In the genomic region with DNA sequence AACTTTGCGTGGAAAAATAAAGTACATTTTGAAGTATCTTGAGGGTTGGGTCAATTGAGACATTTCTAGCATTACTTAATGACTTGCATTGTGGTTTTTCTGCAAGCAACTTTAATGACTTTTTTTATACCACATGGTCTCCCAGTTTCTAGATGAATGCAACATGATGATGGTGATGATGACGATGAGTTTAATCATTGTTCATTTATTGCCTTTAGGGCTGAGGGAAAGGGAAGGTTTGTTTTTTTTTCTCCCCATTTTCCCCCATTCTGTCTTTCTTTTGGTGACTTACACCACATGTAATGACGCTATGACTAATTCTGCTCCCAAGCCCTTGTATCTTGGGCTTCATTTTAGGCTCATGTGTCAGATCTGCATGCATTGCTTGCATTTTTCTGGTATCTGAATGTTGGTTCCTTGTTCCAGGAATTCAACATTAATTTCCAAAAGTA, we compare ENCODE assay signal across 11 cellular contexts. TPM values are rescaled to one million over a fixed set of nuclear protein-coding genes. Genes with fewer than 3 reads are reported as not detected.
DNase-seq lines count a peak whose midpoint lies in the region; ATAC-seq and TF ChIP-seq lines count a peak whose summit lies in the region.
"Had no signal": no experiment of that assay in that cellular context is flagged by ENCODE, and none has a peak within 500 bp of the region (broad histone marks: within the 10 kb centered on the region; RNA-seq: fewer than 3 reads in every experiment).

No MANE protein-coding gene starts in this region.

- peaks cover 37% of the 10 kb centered on the region for H3K4me1 ChIP-seq in RWPE2 (ENCODE audit: insufficient read depth, poor library complexity, severe bottlenecking)

- H3K4me3 Mint-ChIP-seq in natural killer cell treated with Interleukin-12 subunit alpha and Interleukin-12 subunit beta and Interleukin-15 and Interleukin-18, amount 100 ng/mL, for 72 hours = peak overlapping the region; percentile 61
- H3K4me3 Mint-ChIP-seq in natural killer cell (no peak overlapping the region), CD14-positive monocyte (no peak overlapping the region)

- no peak for DNase-seq in natural killer cell treated with Interleukin-12 subunit alpha and Interleukin-12 subunit beta and Interleukin-15 and Interleukin-18, amount 100 ng/mL, for 72 hours (ENCODE audit: low spot score)
- no peak for DNase-seq in natural killer cell
- no peak for DNase-seq in RWPE2 (ENCODE audit: low spot score)
- peak; percentile 80 for DNase-seq in fibroblast of pulmonary artery (ENCODE audit: low read depth)
- no peak for DNase-seq in NK-92 (lab: John Stamatoyannopoulos, UW; ENCODE audit: unreplicated experiment)
- DNase-seq in iPS-NIHi11 (ENCODE audit: low spot score) = no peak
- DNase-seq in CD14-positive monocyte (ENCODE audit: low spot score) = no peak
- DNase-seq: COR-L47, H7, NCI-H345 had no signal

- no peak overlapping the region for H3K4me3 ChIP-seq in RWPE2 (ENCODE audit: severe bottlenecking)
- no peak overlapping the region for H3K4me3 ChIP-seq in fibroblast of pulmonary artery (replicated peaks; ENCODE audit: low read depth, low read length)

- peak; percentile 85 to 90 for ATAC-seq in natural killer cell treated with Interleukin-12 subunit alpha and Interleukin-12 subunit beta and Interleukin-15 and Interleukin-18, amount 100 ng/mL, for 72 hours
- no peak for ATAC-seq in natural killer cell
- peak; percentile 88 for ATAC-seq in RWPE2 (ENCODE audit: low read depth)
- ATAC-seq in GM19035 (IDR thresholded peaks at IDR 0.05; ENCODE audit: unreplicated experiment) = no peak

- no peak for TF ChIP-seq CTCF in natural killer cell (IDR thresholded peaks at IDR 0.05)
- no peak for TF ChIP-seq CTCF in RWPE2 (IDR thresholded peaks at IDR 0.05; ENCODE audit: poor library complexity, severe bottlenecking)
- TF ChIP-seq CTCF in fibroblast of pulmonary artery (IDR thresholded peaks at IDR 0.05; ENCODE audit: low read length, missing control alignments) = no peak
- TF ChIP-seq CTCF in CD14-positive monocyte (IDR thresholded peaks at IDR 0.05) = no peak

- H3K9me3 Mint-ChIP-seq in natural killer cell treated with Interleukin-12 subunit alpha and Interleukin-12 subunit beta and Interleukin-15 and Interleukin-18, amount 100 ng/mL, for 72 hours = no peaks in the 10 kb centered on the region
- H3K9me3 Mint-ChIP-seq in natural killer cell = no peaks in the 10 kb centered on the region
- no peaks in the 10 kb centered on the region for H3K9me3 Mint-ChIP-seq in CD14-positive monocyte

- no peaks in the 10 kb centered on the region for H3K27me3 Mint-ChIP-seq in natural killer cell treated with Interleukin-12 subunit alpha and Interleukin-12 subunit beta and Interleukin-15 and Interleukin-18, amount 100 ng/mL, for 72 hours
- H3K27me3 Mint-ChIP-seq in natural killer cell (ENCODE audit: low read depth in 2 of 2) (no peaks in the 10 kb centered on the region), CD14-positive monocyte (ENCODE audit: low read depth in 3 of 3) (peaks cover 0 to 3% (median 0%) of the 10 kb centered on the region in 3 donors)

- H3K27ac ChIP-seq in RWPE2 (ENCODE audit: poor library complexity, severe bottlenecking) = peak overlapping the region; percentile 90

- peaks cover 16 to 28% of the 10 kb centered on the region in 2 donors for H3K4me1 Mint-ChIP-seq in natural killer cell treated with Interleukin-12 subunit alpha and Interleukin-12 subunit beta and Interleukin-15 and Interleukin-18, amount 100 ng/mL, for 72 hours (ENCODE audit: low read depth in 2 of 2)
- H3K4me1 Mint-ChIP-seq in natural killer cell (peaks cover 6 to 8% of the 10 kb centered on the region in 2 donors), CD14-positive monocyte (no peaks in the 10 kb centered on the region)

- peaks cover 10% of the 10 kb centered on the region for H3K36me3 Mint-ChIP-seq in natural killer cell treated with Interleukin-12 subunit alpha and Interleukin-12 subunit beta and Interleukin-15 and Interleukin-18, amount 100 ng/mL, for 72 hours
- H3K36me3 Mint-ChIP-seq in natural killer cell (no peaks in the 10 kb centered on the region), CD14-positive monocyte (peaks cover 31 to 32% of the 10 kb centered on the region in 2 donors)

- H3K36me3 ChIP-seq in RWPE2 (ENCODE audit: low read depth) = peaks cover 61% of the 10 kb centered on the region

- H3K27ac Mint-ChIP-seq in natural killer cell treated with Interleukin-12 subunit alpha and Interleukin-12 subunit beta and Interleukin-15 and Interleukin-18, amount 100 ng/mL, for 72 hours = peak overlapping the region; percentile 58 to 74
- no peak overlapping the region for H3K27ac Mint-ChIP-seq in natural killer cell
- peak overlapping the region in 1 of 7 donors; percentile 27 for H3K27ac Mint-ChIP-seq in CD14-positive monocyte

- H3K27me3 ChIP-seq in RWPE2 (ENCODE audit: insufficient read depth, poor library complexity, severe bottlenecking) = no peaks in the 10 kb centered on the region

- no peaks in the 10 kb centered on the region for H3K9me3 ChIP-seq in RWPE2 (ENCODE audit: severe bottlenecking)

- intact Hi-C loops in natural killer cell (cut with micrococcal nuclease) = no loop called here
- intact Hi-C loops in CD14-positive monocyte (cut with micrococcal nuclease) = no loop called here

RNA-seq across cellular contexts. Expression of gene NXNL2, which starts 57.7 kb away (rescaled TPM):
- not detected for total RNA-seq in natural killer cell treated with Interleukin-12 subunit alpha and Interleukin-12 subunit beta and Interleukin-15 and Interleukin-18, amount 100 ng/mL, for 72 hours
- not detected for total RNA-seq in natural killer cell
- not detected for polyA plus RNA-seq in CD14-positive monocyte

Comparison
In these comparisons a context has a peak if more than half of its experiments do, and no peak if none do; other contexts are left out.
1. ATAC-seq: peak in natural killer cell treated with Interleukin-12 subunit alpha and Interleukin-12 subunit beta and Interleukin-15 and Interleukin-18, amount 100 ng/mL, for 72 hours (2 of 2) and RWPE2 (single experiment); none in natural killer cell (0 of 3) and GM19035 (single experiment).
2. H3K27ac Mint-ChIP-seq: peak in natural killer cell treated with Interleukin-12 subunit alpha and Interleukin-12 subunit beta and Interleukin-15 and Interleukin-18, amount 100 ng/mL, for 72 hours (2 of 2); none in natural killer cell (0 of 2).